Comparison of ENCODE assay signal across 20 cellular contexts in genomic region chr17:20276430-20276829, GRCh38.
DNase-seq lines count a peak whose midpoint lies in the region; ATAC-seq and TF ChIP-seq lines count a peak whose summit lies in the region.
"Had no signal": no experiment of that assay in that cellular context is flagged by ENCODE, and none has a peak within 500 bp of the region (broad histone marks: within the 10 kb centered on the region; RNA-seq: fewer than 3 reads in every experiment).

No MANE protein-coding gene starts in this region.

- H3K27me3 Mint-ChIP-seq in activated CD4-positive, alpha-beta memory T cell treated with anti-CD3 and anti-CD28 coated beads, Interleukin-2, amount 10 ng/mL, durations not matched to agents 7 days and 5 days: no peaks in the 10 kb centered on the region
- no peaks in the 10 kb centered on the region for H3K27me3 Mint-ChIP-seq in activated CD4-positive, alpha-beta memory T cell treated with anti-CD3 and anti-CD28 coated beads for 36 hours
- H3K27me3 Mint-ChIP-seq in GM23338 (ENCODE audit: insufficient read depth, low read depth, poor library complexity) (peaks cover 1% of the 10 kb centered on the region), nephron (ENCODE audit: low read depth) (peaks cover 3% of the 10 kb centered on the region)
- H3K27me3 Mint-ChIP-seq in activated naive CD8-positive, alpha-beta T cell: no peaks in the 10 kb centered on the region

- no peak overlapping the region for H3K4me2 ChIP-seq in GM23338

- ATAC-seq in GM23338: no peak
- ATAC-seq: left colon had no signal

- H3K4me1 ChIP-seq in GM23338 (ENCODE audit: insufficient read depth) (no peaks in the 10 kb centered on the region), transverse colon (peaks cover 0 to 6% (median 0%) of the 10 kb centered on the region in 4 donors)
- H3K4me1 ChIP-seq: esophagus muscularis mucosa had no signal

- no peaks in the 10 kb centered on the region for H3K9me2 ChIP-seq in GM23338 (ENCODE audit: insufficient read depth)

- H3K4me1 Mint-ChIP-seq in activated CD4-positive, alpha-beta memory T cell treated with anti-CD3 and anti-CD28 coated beads, Interleukin-2, amount 10 ng/mL, durations not matched to agents 7 days and 5 days: peaks cover 63% of the 10 kb centered on the region
- H3K4me1 Mint-ChIP-seq in activated CD4-positive, alpha-beta memory T cell treated with anti-CD3 and anti-CD28 coated beads for 36 hours (ENCODE audit: low read depth): peaks cover 69% of the 10 kb centered on the region
- peaks cover 8% of the 10 kb centered on the region; the same call in 2 of the 3 replicates for H3K4me1 Mint-ChIP-seq in GM23338
- peaks cover 88% of the 10 kb centered on the region for H3K4me1 Mint-ChIP-seq in activated naive CD8-positive, alpha-beta T cell (ENCODE audit: low read depth)
- peaks cover 21% of the 10 kb centered on the region for H3K4me1 Mint-ChIP-seq in nephron

- H3K27ac ChIP-seq in GM23338 (ENCODE audit: low read depth) (0 out of 2 replicates have a peak overlapping the region, but pooled peaks have one; percentile 45), transverse colon (peak overlapping the region in 2 of 4 donors; percentile 16 to 17)
- H3K27ac ChIP-seq: esophagus muscularis mucosa, SJCRH30 had no signal

- POLR2A ChIA-PET in activated CD4-positive, alpha-beta memory T cell treated with anti-CD3 and anti-CD28 coated beads, Interleukin-2, amount 10 ng/mL, durations not matched to agents 7 days and 5 days (lab: Charles Lee): no interaction called here
- POLR2A ChIA-PET in activated CD4-positive, alpha-beta memory T cell treated with anti-CD3 and anti-CD28 coated beads for 36 hours (lab: Charles Lee): no interaction called here

- 59 to 83% methylated on average over 1 to 2 of the region's 2 CpGs for WGBS in transverse colon (ENCODE audit: low coverage in 1 of 2), 2 donors

- H3K9me3 ChIP-seq in transverse colon: no peaks in the 10 kb centered on the region
- H3K9me3 ChIP-seq: esophagus muscularis mucosa, SJCRH30, spleen had no signal

- H3K36me3 Mint-ChIP-seq in activated CD4-positive, alpha-beta memory T cell treated with anti-CD3 and anti-CD28 coated beads, Interleukin-2, amount 10 ng/mL, durations not matched to agents 7 days and 5 days (ENCODE audit: low read depth): no peaks in the 10 kb centered on the region
- H3K36me3 Mint-ChIP-seq in activated CD4-positive, alpha-beta memory T cell treated with anti-CD3 and anti-CD28 coated beads for 36 hours: no peaks in the 10 kb centered on the region
- peaks cover 22% of the 10 kb centered on the region for H3K36me3 Mint-ChIP-seq in GM23338 (ENCODE audit: low read depth)
- H3K36me3 Mint-ChIP-seq in activated naive CD8-positive, alpha-beta T cell: no peaks in the 10 kb centered on the region
- peaks cover 11% of the 10 kb centered on the region for H3K36me3 Mint-ChIP-seq in nephron (ENCODE audit: low read depth)

- no peak for TF ChIP-seq POLR2A in transverse colon (IDR thresholded peaks at IDR 0.05)

- H3K9me3 Mint-ChIP-seq in activated CD4-positive, alpha-beta memory T cell treated with anti-CD3 and anti-CD28 coated beads, Interleukin-2, amount 10 ng/mL, durations not matched to agents 7 days and 5 days: no peaks in the 10 kb centered on the region
- H3K9me3 Mint-ChIP-seq in activated CD4-positive, alpha-beta memory T cell treated with anti-CD3 and anti-CD28 coated beads for 36 hours: no peaks in the 10 kb centered on the region
- no peaks in the 10 kb centered on the region; the same call in 2 of the 3 replicates for H3K9me3 Mint-ChIP-seq in GM23338
- H3K9me3 Mint-ChIP-seq in activated naive CD8-positive, alpha-beta T cell (ENCODE audit: low read depth): no peaks in the 10 kb centered on the region
- H3K9me3 Mint-ChIP-seq in nephron: peaks cover 5% of the 10 kb centered on the region
- H3K9me3 Mint-ChIP-seq: H9 had no signal

- in situ Hi-C loops in transverse colon (cut with MboI; ENCODE audit: low pct_ligation_motif_present in 1 of 4, low pct_unique_long_range_greater_than_20kb in 1 of 4, low sequenced_read_pairs in 3 of 4): no loop called here

- no peak overlapping the region for H2AFZ ChIP-seq in GM23338

- no peak for TF ChIP-seq EP300 in transverse colon (IDR thresholded peaks at IDR 0.05; ENCODE audit: low read depth)

- H3K27me3 ChIP-seq in GM23338 (ENCODE audit: insufficient read depth) (no peaks in the 10 kb centered on the region), transverse colon (no peaks in the 10 kb centered on the region)
- H3K27me3 ChIP-seq: esophagus muscularis mucosa, SJCRH30, spleen had no signal

- no peak overlapping the region for H3K4me3 ChIP-seq in GM23338
- H3K4me3 ChIP-seq in transverse colon: no peak overlapping the region
- H3K4me3 ChIP-seq: esophagus muscularis mucosa, SJCRH30, spleen had no signal

- TF ChIP-seq CTCF in GM23338 (conservative IDR thresholded peaks at IDR 0.05; ENCODE audit: low read depth in 2 of 2): no peak
- TF ChIP-seq CTCF in nephron (IDR thresholded peaks at IDR 0.05; ENCODE audit: unreplicated experiment in 3 of 3): no peak
- TF ChIP-seq CTCF in transverse colon (IDR thresholded peaks at IDR 0.05): no peak

- H3K79me2 ChIP-seq in GM23338 (replicated peaks; ENCODE audit: insufficient read depth): 0 out of 2 replicates have a peak, but pooled peaks cover 3% of the 10 kb centered on the region

- intact Hi-C loops in activated CD4-positive, alpha-beta memory T cell treated with anti-CD3 and anti-CD28 coated beads for 36 hours (cut with micrococcal nuclease): no loop called here
- intact Hi-C loops in transverse colon (cut with DNase I; ENCODE audit: low total_unique reads): no loop called here

- no peaks in the 10 kb centered on the region for H3F3A ChIP-seq in GM23338 (replicated peaks; ENCODE audit: low read depth)

- no peak for DNase-seq in activated CD4-positive, alpha-beta memory T cell treated with anti-CD3 and anti-CD28 coated beads, Interleukin-2, amount 10 ng/mL, durations not matched to agents 7 days and 5 days
- DNase-seq in activated CD4-positive, alpha-beta memory T cell treated with anti-CD3 and anti-CD28 coated beads for 36 hours: no peak
- no peak for DNase-seq in GM23338 (ENCODE audit: low spot score)
- DNase-seq in amniotic stem cell (lab: John Stamatoyannopoulos, UW): no peak
- DNase-seq in transverse colon: no peak
- no peak for DNase-seq in NCI-H1436 (lab: John Stamatoyannopoulos, UW)
- DNase-seq: activated CD4-positive, CD25-positive, alpha-beta regulatory T cell; activated CD8-positive, alpha-beta memory T cell treated with anti-CD3 and anti-CD28 coated beads, Interleukin-2, amount 50 U/mL, for 4 hours; effector CD8-positive, alpha-beta T cell; H9; left colon; NCI-H1436 treated with DMSO at 0.1 percent for 48 hours; NCI-H774; SJCRH30; spleen; stimulated activated CD4-positive, alpha-beta T cell treated with anti-CD3 and anti-CD28 coated beads, Interleukin-4, amount 100 ng/mL, for 4 hours; substantia nigra had no signal

- peak overlapping the region; percentile 52 for H3K27ac Mint-ChIP-seq in activated CD4-positive, alpha-beta memory T cell treated with anti-CD3 and anti-CD28 coated beads, Interleukin-2, amount 10 ng/mL, durations not matched to agents 7 days and 5 days
- H3K27ac Mint-ChIP-seq in activated CD4-positive, alpha-beta memory T cell treated with anti-CD3 and anti-CD28 coated beads for 36 hours: no peak overlapping the region
- 0 out of 2 replicates have a peak overlapping the region, but pooled peaks have one; percentile 29 for H3K27ac Mint-ChIP-seq in GM23338
- peak overlapping the region; percentile 81 for H3K27ac Mint-ChIP-seq in activated naive CD8-positive, alpha-beta T cell
- H3K27ac Mint-ChIP-seq in nephron: peak overlapping the region; percentile 43 to 77 (median 52)

- H3K4me3 Mint-ChIP-seq in activated CD4-positive, alpha-beta memory T cell treated with anti-CD3 and anti-CD28 coated beads, Interleukin-2, amount 10 ng/mL, durations not matched to agents 7 days and 5 days: no peak overlapping the region
- no peak overlapping the region for H3K4me3 Mint-ChIP-seq in activated CD4-positive, alpha-beta memory T cell treated with anti-CD3 and anti-CD28 coated beads for 36 hours
- H3K4me3 Mint-ChIP-seq in GM23338: no peak overlapping the region
- peak overlapping the region; percentile 44 for H3K4me3 Mint-ChIP-seq in activated naive CD8-positive, alpha-beta T cell
- H3K4me3 Mint-ChIP-seq in nephron: no peak overlapping the region
- H3K4me3 Mint-ChIP-seq: H9 had no signal

- H3K36me3 ChIP-seq in GM23338 (ENCODE audit: insufficient read depth) (no peaks in the 10 kb centered on the region), transverse colon (no peaks in the 10 kb centered on the region)
- H3K36me3 ChIP-seq: esophagus muscularis mucosa had no signal

- CTCF ChIA-PET in activated CD4-positive, alpha-beta memory T cell treated with anti-CD3 and anti-CD28 coated beads, Interleukin-2, amount 10 ng/mL, durations not matched to agents 7 days and 5 days (lab: Charles Lee): interaction anchor here (0.9 kb wide), 1 partner anchor 44 kb away, joined by 3 read pairs; no protein-coding TSS in a partner anchor
- CTCF ChIA-PET in activated CD4-positive, alpha-beta memory T cell treated with anti-CD3 and anti-CD28 coated beads for 36 hours (lab: Charles Lee): interaction anchor here (1.1 kb wide), 1 partner anchor 15 kb away, joined by 3 read pairs; no protein-coding TSS in a partner anchor

- H4K20me1 ChIP-seq in GM23338 (replicated peaks; ENCODE audit: insufficient read depth): peaks cover 5% of the 10 kb centered on the region

TF ChIP-seq in GM23338, 12 proteins besides CTCF, POLR2A, EP300 and RAD21:
- TF ChIP-seq ZNF331 (CRISPR knock-in tag; IDR thresholded peaks at IDR 0.05; ENCODE audit: low read depth): no peak
- TF ChIP-seq EZH2 (IDR thresholded peaks at IDR 0.05; ENCODE audit: low read depth, unreplicated experiment): no peak
